9 cellular contexts compared by ENCODE assay signal in the genomic region with DNA sequence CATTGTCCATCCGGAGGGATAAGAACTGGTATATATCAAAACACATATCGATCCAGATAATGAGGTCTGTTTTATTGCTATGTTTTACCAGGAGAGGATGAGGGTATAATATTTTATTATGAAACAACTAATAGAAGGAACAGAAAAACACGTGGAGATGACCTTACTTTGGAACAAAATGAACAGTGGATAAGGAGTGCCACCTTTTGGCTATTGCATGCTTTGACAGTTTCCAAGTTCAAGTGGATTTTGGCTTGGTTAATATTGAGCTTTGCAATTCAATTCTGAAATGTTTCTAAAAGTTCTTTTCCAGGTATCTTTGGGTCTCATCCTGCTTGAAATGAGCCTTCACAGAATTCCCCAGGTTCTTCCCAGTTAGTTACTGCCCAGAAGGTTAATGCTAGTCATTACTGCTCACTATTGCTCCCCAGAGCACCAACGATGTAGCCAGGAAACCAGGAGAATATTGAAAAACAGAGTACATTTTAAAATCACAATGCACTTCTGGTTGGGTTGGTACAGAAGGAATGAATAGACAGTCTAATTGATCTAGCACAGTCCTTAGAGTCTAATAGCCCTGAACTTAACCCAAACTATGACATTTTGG. TPM values are rescaled to one million over a fixed set of nuclear protein-coding genes. Genes with fewer than 3 reads are reported as not detected.
A peak's percentile ranks its signal among the peaks of the same experiment; 100 is the strongest.
DNase-seq lines count a peak whose midpoint lies in the region; ATAC-seq and TF ChIP-seq lines count a peak whose summit lies in the region.
"Had no signal": no experiment of that assay in that cellular context is flagged by ENCODE, and none has a peak within 500 bp of the region (broad histone marks: within the 10 kb centered on the region; RNA-seq: fewer than 3 reads in every experiment).

No MANE protein-coding gene starts in this region.

- H3K4me1 ChIP-seq in neuronal stem cell (ENCODE audit: control insufficient read depth in 2 of 2, insufficient read depth in 1 of 2, low read depth in 1 of 2, low read length in 2 of 2) = peaks cover 6 to 10% of the 10 kb centered on the region in 2 donors
- H3K4me1 ChIP-seq: parathyroid adenoma had no signal

- peak overlapping the region; percentile 24 for H2AFZ ChIP-seq in neuronal stem cell (ENCODE audit: low read length)
- H2AFZ ChIP-seq: parathyroid adenoma had no signal

- H2BK12ac ChIP-seq in neuronal stem cell (ENCODE audit: low read length) = no peak overlapping the region

- no peak overlapping the region for H4K91ac ChIP-seq in neuronal stem cell (ENCODE audit: low read depth, low read length, poor library complexity)

- no peaks in the 10 kb centered on the region for H3K27me3 Mint-ChIP-seq in natural killer cell treated with Interleukin-12 subunit alpha and Interleukin-12 subunit beta and Interleukin-15 and Interleukin-18, amount 100 ng/mL, for 72 hours

- no peak overlapping the region for H3K4me2 ChIP-seq in neuronal stem cell (ENCODE audit: insufficient read depth, low read length, poor library complexity, severe bottlenecking)

- no peak overlapping the region for H3K9ac ChIP-seq in neuronal stem cell (ENCODE audit: low read depth, low read length, poor library complexity)
- H3K9ac ChIP-seq: parathyroid adenoma had no signal

- H3K36me3 Mint-ChIP-seq in natural killer cell treated with Interleukin-12 subunit alpha and Interleukin-12 subunit beta and Interleukin-15 and Interleukin-18, amount 100 ng/mL, for 72 hours = no peaks in the 10 kb centered on the region

- H4K8ac ChIP-seq in neuronal stem cell (ENCODE audit: low read depth, low read length) = no peak overlapping the region

- no peaks in the 10 kb centered on the region for H3K36me3 ChIP-seq in neuronal stem cell (replicated peaks in 1 of 2; ENCODE audit: control insufficient read depth in 2 of 2, insufficient read depth in 2 of 2, low read length in 2 of 2)

- in situ Hi-C loops in GM13976 (cut with MboI; ENCODE audit: low sequenced_read_pairs, unreplicated experiment) = loop anchor here (10.0 to 25.0 kb wide), 3 partner anchors 245 to 1243 kb away; no protein-coding TSS in a partner anchor

- H3K4ac ChIP-seq in neuronal stem cell (ENCODE audit: low read length) = no peak overlapping the region

- H2BK120ac ChIP-seq in neuronal stem cell (ENCODE audit: low read depth, low read length) = no peak overlapping the region

- H3K27ac ChIP-seq in neuronal stem cell (replicated peaks; ENCODE audit: low read length) = no peak overlapping the region
- H3K27ac ChIP-seq: parathyroid adenoma had no signal

- ATAC-seq in HG02884 (IDR thresholded peaks at IDR 0.05; ENCODE audit: unreplicated experiment) = peak; percentile 74
- no peak for ATAC-seq in natural killer cell treated with Interleukin-12 subunit alpha and Interleukin-12 subunit beta and Interleukin-15 and Interleukin-18, amount 100 ng/mL, for 72 hours

- no peak overlapping the region for H3K14ac ChIP-seq in neuronal stem cell (ENCODE audit: low read length)

- TF ChIP-seq CTCF in GM13976 (IDR thresholded peaks at IDR 0.05; ENCODE audit: borderline replicate concordance, control extremely low read depth, extremely low read depth, insufficient read depth, missing control alignments) = peak; percentile 32

- H3K4me3 ChIP-seq in neuronal stem cell (ENCODE audit: low read length in 2 of 2) = no peak overlapping the region

- H2BK5ac ChIP-seq in neuronal stem cell (ENCODE audit: low read length) = no peak overlapping the region

- H2BK15ac ChIP-seq in neuronal stem cell (ENCODE audit: low read length) = no peak overlapping the region

- no peaks in the 10 kb centered on the region for H3K27me3 ChIP-seq in neuronal stem cell (ENCODE audit: control insufficient read depth in 3 of 3, insufficient read depth in 3 of 3, low read depth in 1 of 3, low read length in 3 of 3)

- no peaks in the 10 kb centered on the region for H3K79me1 ChIP-seq in neuronal stem cell (ENCODE audit: low read depth, low read length)

- no peak overlapping the region for H3K4me3 Mint-ChIP-seq in natural killer cell treated with Interleukin-12 subunit alpha and Interleukin-12 subunit beta and Interleukin-15 and Interleukin-18, amount 100 ng/mL, for 72 hours

- DNase-seq in GM13976 (ENCODE audit: low spot score) (peak; percentile 37), NCI-H524 (lab: John Stamatoyannopoulos, UW) (peak; percentile 7 to 62), dermis microvascular lymphatic vessel endothelial cell (ENCODE audit: low read depth in 2 of 2) (peak; percentile 3 to 40), neuronal stem cell (ENCODE audit: low spot score) (no peak), HPDE6-E6E7 (ENCODE audit: extremely low spot score) (no peak)
- DNase-seq in natural killer cell treated with Interleukin-12 subunit alpha and Interleukin-12 subunit beta and Interleukin-15 and Interleukin-18, amount 100 ng/mL, for 72 hours (ENCODE audit: low spot score) = no peak
- no peak for DNase-seq in stimulated activated CD4-positive, alpha-beta T cell treated with anti-CD3 and anti-CD28 coated beads, Interleukin-2, amount 100 ng/mL, for 48 hours

- H3K27ac Mint-ChIP-seq in natural killer cell treated with Interleukin-12 subunit alpha and Interleukin-12 subunit beta and Interleukin-15 and Interleukin-18, amount 100 ng/mL, for 72 hours = no peak overlapping the region

- H3K9me3 ChIP-seq in neuronal stem cell (replicated peaks in 1 of 2; ENCODE audit: control insufficient read depth in 2 of 2, insufficient read depth in 1 of 2, low read depth in 1 of 2, low read length in 2 of 2) = no peaks in the 10 kb centered on the region

- H3K18ac ChIP-seq in neuronal stem cell (ENCODE audit: low read length) = no peak overlapping the region

- H2AK5ac ChIP-seq in neuronal stem cell (ENCODE audit: low read depth, low read length) = no peak overlapping the region

- no peak overlapping the region for H3K23ac ChIP-seq in neuronal stem cell (ENCODE audit: low read depth, low read length, poor library complexity)

- H3K4me1 Mint-ChIP-seq in natural killer cell treated with Interleukin-12 subunit alpha and Interleukin-12 subunit beta and Interleukin-15 and Interleukin-18, amount 100 ng/mL, for 72 hours (ENCODE audit: low read depth in 2 of 2) = no peaks in the 10 kb centered on the region

- WGBS in neuronal stem cell (ENCODE audit: extremely low coverage in 2 of 2, insufficient read length in 2 of 2, insufficient replicate concordance in 1 of 2), 2 donors = no CpG with 5 or more reads among the region's 4 CpGs

- H3K9me3 Mint-ChIP-seq in natural killer cell treated with Interleukin-12 subunit alpha and Interleukin-12 subunit beta and Interleukin-15 and Interleukin-18, amount 100 ng/mL, for 72 hours = no peaks in the 10 kb centered on the region

RNA-seq across cellular contexts. Expression of a gene that starts 45.5 kb away (rescaled TPM):
- total RNA-seq in dermis microvascular lymphatic vessel endothelial cell = under 0.01 and 0.13 TPM in 2 replicates
- polyA plus RNA-seq in neuronal stem cell (2013, experiment 1 of 2) = 0.07 TPM
- 0.07 TPM for polyA plus RNA-seq in neuronal stem cell (2013, experiment 2 of 2)
- total RNA-seq in natural killer cell treated with Interleukin-12 subunit alpha and Interleukin-12 subunit beta and Interleukin-15 and Interleukin-18, amount 100 ng/mL, for 72 hours = not detected

Comparison
In these comparisons a context has a peak if more than half of its experiments do, and no peak if none do; other contexts are left out.
1. DNase-seq: peak in GM13976 (single experiment), NCI-H524 (2 of 2) and dermis microvascular lymphatic vessel endothelial cell (2 of 2); none in neuronal stem cell (single experiment), natural killer cell treated with Interleukin-12 subunit alpha and Interleukin-12 subunit beta and Interleukin-15 and Interleukin-18, amount 100 ng/mL, for 72 hours (single experiment), stimulated activated CD4-positive, alpha-beta T cell treated with anti-CD3 and anti-CD28 coated beads, Interleukin-2, amount 100 ng/mL, for 48 hours (0 of 2) and HPDE6-E6E7 (single experiment).